ENCODE assay signal across 24 cellular contexts in genomic region chr12:50062733-50063452, GRCh38. TPM values are rescaled to one million over a fixed set of nuclear protein-coding genes. Genes with fewer than 3 reads are reported as not detected.
DNase-seq lines count a peak whose midpoint lies in the region; ATAC-seq, FAIRE-seq and TF ChIP-seq lines count a peak whose summit lies in the region.
"Had no signal": no experiment of that assay in that cellular context is flagged by ENCODE, and none has a peak within 500 bp of the region (broad histone marks: within the 10 kb centered on the region; RNA-seq: fewer than 3 reads in every experiment).

No MANE protein-coding gene starts in this region.

- ATAC-seq in HG03442 (IDR thresholded peaks at IDR 0.05; ENCODE audit: unreplicated experiment) (no peak), HG03521 (IDR thresholded peaks at IDR 0.05; ENCODE audit: unreplicated experiment) (no peak)
- ATAC-seq: HCT116 had no signal

- no peaks in the 10 kb centered on the region for H3K36me3 ChIP-seq in H1 (ENCODE audit: control insufficient read depth in 2 of 4, insufficient read depth in 4 of 4, low read length in 3 of 4)
- H3K36me3 ChIP-seq: esophagus muscularis mucosa had no signal

- TF ChIP-seq CTCF in H1 (IDR thresholded peaks at IDR 0.05; ENCODE audit: control extremely low read depth in 1 of 3, insufficient read depth in 1 of 3, low read depth in 1 of 3, low read length in 3 of 3): peak in 2 of 3 experiments; percentile 17 to 20; a peak in 2 of 4 replicates

- H2BK5ac ChIP-seq in H1 (ENCODE audit: low read depth, low read length): no peak overlapping the region

- H3K23me2 ChIP-seq in H1 (ENCODE audit: low read depth, low read length): no peaks in the 10 kb centered on the region

- no peak overlapping the region for H3K23ac ChIP-seq in H1 (ENCODE audit: insufficient read length)

- peaks cover 0 to 5% (median 0%) of the 10 kb centered on the region in 4 experiments; a peak in 1 of 7 replicates for H3K4me1 ChIP-seq in H1 (replicated peaks in 1 of 4; ENCODE audit: control insufficient read depth in 3 of 4, insufficient read depth in 4 of 4, low read length in 3 of 4)

- no peak overlapping the region for H4K91ac ChIP-seq in H1 (replicated peaks; ENCODE audit: insufficient read length, low read length)

- H2BK15ac ChIP-seq in H1 (ENCODE audit: low read length): no peak overlapping the region

- H2AK5ac ChIP-seq in H1 (ENCODE audit: low read depth, low read length): no peak overlapping the region

- no peak overlapping the region for H3K14ac ChIP-seq in H1 (ENCODE audit: insufficient read length)

- H2BK12ac ChIP-seq in H1 (ENCODE audit: low read depth, low read length): no peak overlapping the region

- H4K8ac ChIP-seq in H1 (ENCODE audit: extremely low read depth, insufficient read depth, low read length): no peak overlapping the region

- no peak for FAIRE-seq in H1 (lab: Jason Lieb, UNC)
- FAIRE-seq: GM12891 had no signal

- no peak for TF ChIP-seq RAD21 in H1 (IDR thresholded peaks at IDR 0.05 in 1 of 2, conservative IDR thresholded peaks at IDR 0.05 in 1 of 2; ENCODE audit: low read depth in 2 of 2, low read length in 2 of 2)

- H2AFZ ChIP-seq in H1 (ENCODE audit: low read length): no peak overlapping the region

- no peak for TF ChIP-seq EP300 in H1 (IDR thresholded peaks at IDR 0.05; ENCODE audit: borderline replicate concordance in 1 of 2, low read depth in 2 of 2, low read length in 2 of 2)

- no peak overlapping the region for H3K4me3 ChIP-seq in H1 (ENCODE audit: extremely low read depth in 1 of 4, insufficient read depth in 2 of 4, low read depth in 3 of 4, low read length in 4 of 4)
- H3K4me3 ChIP-seq: esophagus muscularis mucosa, smooth muscle cell, testis had no signal

- no peak overlapping the region for H2BK20ac ChIP-seq in H1 (ENCODE audit: low read length)

- no peak overlapping the region for H3K27ac ChIP-seq in H1 (ENCODE audit: low read depth, low read length)
- H3K27ac ChIP-seq: 22Rv1, esophagus muscularis mucosa, testis had no signal

- no peak overlapping the region for H3K9ac ChIP-seq in H1 (replicated peaks in 1 of 4; ENCODE audit: extremely low read depth in 1 of 4, low read depth in 3 of 4, low read length in 3 of 4)

- no peak overlapping the region for H2BK120ac ChIP-seq in H1 (replicated peaks; ENCODE audit: low read depth, low read length)

- H4K5ac ChIP-seq in H1 (ENCODE audit: insufficient read length, low read depth, low read length): no peak overlapping the region

- no peak overlapping the region for H3K56ac ChIP-seq in H1 (replicated peaks; ENCODE audit: insufficient read length, low read depth, low read length)

- peak; percentile 59 for DNase-seq in DMS 273 (lab: John Stamatoyannopoulos, UW; ENCODE audit: unreplicated experiment)
- no peak for DNase-seq in DMS 273 treated with DMSO at 0.1 percent for 48 hours (lab: John Stamatoyannopoulos, UW)
- DNase-seq in RPMI7951 (ENCODE audit: low read depth): peak; percentile 18
- no peak for DNase-seq in H1 (ENCODE audit: low read depth in 1 of 2, low spot score in 2 of 2)
- peak; percentile 28 for DNase-seq in renal cortical epithelial cell (ENCODE audit: low read depth)
- DNase-seq in T1000 (lab: John Stamatoyannopoulos, UW): no peak
- DNase-seq: activated CD4-positive, CD25-positive, alpha-beta regulatory T cell; activated CD8-positive, alpha-beta memory T cell treated with anti-CD3 and anti-CD28 coated beads for 24 hours; activated naive CD8-positive, alpha-beta T cell treated with anti-CD3 and anti-CD28 coated beads, Interleukin-2, amount 10 ng/mL, durations not matched to agents 7 days and 5 days; DMS153; effector CD4-positive, alpha-beta T cell; naive B cell; NCI-H1436 treated with DMSO at 0.1 percent for 48 hours; NCI-H510A; stimulated activated CD8-positive, alpha-beta memory T cell treated with anti-CD3 and anti-CD28 coated beads, Interleukin-4, amount 100 ng/mL, for 48 hours; testis had no signal

- no peak for TF ChIP-seq POLR2A in H1 (IDR thresholded peaks at IDR 0.05; ENCODE audit: control extremely low read depth in 1 of 2, low read depth in 2 of 2, low read length in 2 of 2)

- H3K79me1 ChIP-seq in H1 (ENCODE audit: low read depth, low read length): no peaks in the 10 kb centered on the region

- H3K79me2 ChIP-seq in H1 (ENCODE audit: control insufficient read depth in 1 of 2, insufficient read depth in 2 of 2, low read length in 2 of 2): no peaks in the 10 kb centered on the region

- CTCF ChIA-PET in H1 (lab: Charles Lee; ENCODE audit: partially characterized antibody): interaction anchor here (0.6 to 22.8 kb wide), 8 partner anchors 9 to 419 kb away, joined by 3 to 420 read pairs (median 4); partner anchors contain the start of genes AQP6 and SMARCD1

- H3K4ac ChIP-seq in H1 (replicated peaks; ENCODE audit: insufficient read length, low read depth, low read length): no peak overlapping the region

- no peak overlapping the region for H3K18ac ChIP-seq in H1 (ENCODE audit: extremely low read depth, low read length)

- WGBS in H1 (ENCODE audit: extremely low coverage in 1 of 2, insufficient coverage in 1 of 2, insufficient read length in 1 of 2, insufficient replicate concordance in 2 of 2, low coverage in 1 of 2, low lambda C conversion rate in 2 of 2, missing lambda C conversion rate in 1 of 2), 2 experiments: 83% methylated on average over 5 of the region's 5 CpGs; no CpG with 5 or more reads in 1 of the 2 experiments

- POLR2A ChIA-PET in H1 (lab: Charles Lee; ENCODE audit: partially characterized antibody): interaction anchor here (0.6 to 1.0 kb wide), 4 partner anchors 11 to 229 kb away, joined by 3 to 4 read pairs (median 3); no protein-coding TSS in a partner anchor

- H3K9me3 ChIP-seq in H1 (ENCODE audit: insufficient read depth in 2 of 2, low read depth in 1 of 2, low read length in 1 of 2): no peaks in the 10 kb centered on the region
- H3K9me3 ChIP-seq: esophagus muscularis mucosa, testis had no signal

- H3K27me3 ChIP-seq in H1 (replicated peaks in 1 of 4; ENCODE audit: control insufficient read depth in 3 of 4, extremely low read depth in 1 of 4, insufficient read depth in 3 of 4, low read length in 3 of 4): peaks cover 9 to 38% (median 21%) of the 10 kb centered on the region in 4 experiments
- H3K27me3 ChIP-seq: testis had no signal

- peaks cover 0 to 2% of the 10 kb centered on the region in 2 experiments for H4K20me1 ChIP-seq in H1 (replicated peaks in 1 of 2; ENCODE audit: control insufficient read depth in 1 of 2, insufficient read depth in 2 of 2, low read length in 2 of 2)

- H3K4me2 ChIP-seq in H1 (ENCODE audit: insufficient read depth in 1 of 2, low read depth in 2 of 2, low read length in 2 of 2): no peak overlapping the region
- H3K4me2 ChIP-seq: smooth muscle cell had no signal

RNA-seq across cellular contexts. Expression of gene ASIC1, which starts 5.5 kb away (rescaled TPM):
- 0.24 and 0.39 TPM in 2 replicates for total RNA-seq in RPMI7951 (2014; rRNA removed; shearing (Covaris generic))
- total RNA-seq in H1 (2021; fragmentation: NEBNext Ultra II Directional; extraction: Animal tissue kit (Norgen Biotek cat#: 25700)): 1.9 and 2.4 TPM in 2 replicates
- 3.3 and 4.4 TPM in 2 replicates for polyA plus RNA-seq in H1 (2011; rRNA removed)
- 3.1 TPM for polyA plus RNA-seq in H1 (2011; cell fraction: cytosol; rRNA removed)
- 7.1 TPM for polyA plus RNA-seq in H1 (2011; cell fraction: nucleus; rRNA removed)
- polyA plus RNA-seq in H1 (2012, experiment 1 of 2): 3.3 to 4.8 TPM (median 4.1 TPM) in 4 replicates
- polyA plus RNA-seq in H1 (2012, experiment 2 of 2): 2.2 TPM
- polyA plus RNA-seq in H1 (2013, experiment 1 of 2): 2.1 TPM
- 2.3 TPM for polyA plus RNA-seq in H1 (2013, experiment 2 of 2)
- 2.6 and 2.9 TPM in 2 replicates for polyA minus RNA-seq in H1 (2011; rRNA and poly(A)+ RNA removed)
- 1.0 TPM for polyA minus RNA-seq in H1 (2011; cell fraction: cytosol; rRNA and poly(A)+ RNA removed)
- 4.3 TPM for polyA minus RNA-seq in H1 (2011; cell fraction: nucleus; rRNA and poly(A)+ RNA removed)
- total RNA-seq in renal cortical epithelial cell: 0.30 TPM in 1 of 2 replicates, not detected in the other

RNA-seq across cellular contexts. Expression of gene SMARCD1, which starts 22.2 kb away (rescaled TPM):
- total RNA-seq in RPMI7951 (2014; rRNA removed; shearing (Covaris generic)): 35.9 and 41.8 TPM in 2 replicates
- 128 and 140 TPM in 2 replicates for total RNA-seq in H1 (2021; fragmentation: NEBNext Ultra II Directional; extraction: Animal tissue kit (Norgen Biotek cat#: 25700))
- 130 and 134 TPM in 2 replicates for polyA plus RNA-seq in H1 (2011; rRNA removed)
- polyA plus RNA-seq in H1 (2011; cell fraction: cytosol; rRNA removed): 108 TPM
- polyA plus RNA-seq in H1 (2011; cell fraction: nucleus; rRNA removed): 163 TPM
- polyA plus RNA-seq in H1 (2012, experiment 1 of 2): 129 to 179 TPM (median 144 TPM) in 4 replicates
- polyA plus RNA-seq in H1 (2012, experiment 2 of 2): 124 TPM
- 78.3 TPM for polyA plus RNA-seq in H1 (2013, experiment 1 of 2)
- polyA plus RNA-seq in H1 (2013, experiment 2 of 2): 77.3 TPM
- 188 TPM in 2 replicates for polyA minus RNA-seq in H1 (2011; rRNA and poly(A)+ RNA removed)
- polyA minus RNA-seq in H1 (2011; cell fraction: cytosol; rRNA and poly(A)+ RNA removed): 160 TPM
- polyA minus RNA-seq in H1 (2011; cell fraction: nucleus; rRNA and poly(A)+ RNA removed): 105 TPM
- 53.0 and 85.0 TPM in 2 replicates for total RNA-seq in renal cortical epithelial cell

RNA-seq across cellular contexts. Expression of gene RACGAP1, which starts 37.6 kb away (rescaled TPM):
- 158 and 173 TPM in 2 replicates for total RNA-seq in RPMI7951 (2014; rRNA removed; shearing (Covaris generic))
- 63.5 and 66.3 TPM in 2 replicates for total RNA-seq in H1 (2021; fragmentation: NEBNext Ultra II Directional; extraction: Animal tissue kit (Norgen Biotek cat#: 25700))
- polyA plus RNA-seq in H1 (2011; rRNA removed): 17.4 and 18.0 TPM in 2 replicates
- polyA plus RNA-seq in H1 (2011; cell fraction: cytosol; rRNA removed): 32.0 TPM
- polyA plus RNA-seq in H1 (2011; cell fraction: nucleus; rRNA removed): 19.7 TPM
- 35.6 to 54.1 TPM (median 40.0 TPM) in 4 replicates for polyA plus RNA-seq in H1 (2012, experiment 1 of 2)
- polyA plus RNA-seq in H1 (2012, experiment 2 of 2): 5.7 TPM
- 23.4 TPM for polyA plus RNA-seq in H1 (2013, experiment 1 of 2)
- polyA plus RNA-seq in H1 (2013, experiment 2 of 2): 24.2 TPM
- polyA minus RNA-seq in H1 (2011; rRNA and poly(A)+ RNA removed): 55.5 and 61.2 TPM in 2 replicates
- 37.5 TPM for polyA minus RNA-seq in H1 (2011; cell fraction: cytosol; rRNA and poly(A)+ RNA removed)
- 26.3 TPM for polyA minus RNA-seq in H1 (2011; cell fraction: nucleus; rRNA and poly(A)+ RNA removed)
- 20.7 and 48.6 TPM in 2 replicates for total RNA-seq in renal cortical epithelial cell

RNA-seq across cellular contexts. Expression of gene GPD1, which starts 40.9 kb away (rescaled TPM):
- 0.39 TPM in 1 of 2 replicates, not detected in the other for total RNA-seq in RPMI7951 (2014; rRNA removed; shearing (Covaris generic))
- 0.74 and 1.2 TPM in 2 replicates for total RNA-seq in H1 (2021; fragmentation: NEBNext Ultra II Directional; extraction: Animal tissue kit (Norgen Biotek cat#: 25700))
- polyA plus RNA-seq in H1 (2011; rRNA removed): 0.45 and 0.53 TPM in 2 replicates
- polyA plus RNA-seq in H1 (2011; cell fraction: cytosol; rRNA removed): 0.88 TPM
- 1.1 TPM for polyA plus RNA-seq in H1 (2011; cell fraction: nucleus; rRNA removed)
- polyA plus RNA-seq in H1 (2012, experiment 1 of 2): 0.65 to 1.2 TPM (median 0.89 TPM) in 4 replicates
- polyA plus RNA-seq in H1 (2012, experiment 2 of 2): 0.84 TPM
- 0.14 TPM for polyA plus RNA-seq in H1 (2013, experiment 1 of 2)
- polyA plus RNA-seq in H1 (2013, experiment 2 of 2): 0.15 TPM
- 0.71 and 3.5 TPM in 2 replicates for polyA minus RNA-seq in H1 (2011; rRNA and poly(A)+ RNA removed)
- polyA minus RNA-seq in H1 (2011; cell fraction: cytosol; rRNA and poly(A)+ RNA removed): not detected
- 1.00 TPM for polyA minus RNA-seq in H1 (2011; cell fraction: nucleus; rRNA and poly(A)+ RNA removed)
- total RNA-seq in renal cortical epithelial cell: 0.69 and 0.70 TPM in 2 replicates
- total RNA-seq: glomerular endothelial cell, smooth muscle cell had no signal

RNA-seq across cellular contexts. Expression of gene COX14, which starts 49.1 kb away (rescaled TPM):
- total RNA-seq in RPMI7951 (2014; rRNA removed; shearing (Covaris generic)): 87.1 and 93.9 TPM in 2 replicates
- 38.5 and 40.1 TPM in 2 replicates for total RNA-seq in H1 (2021; fragmentation: NEBNext Ultra II Directional; extraction: Animal tissue kit (Norgen Biotek cat#: 25700))
- polyA plus RNA-seq in H1 (2011; rRNA removed): 84.3 and 102 TPM in 2 replicates
- polyA plus RNA-seq in H1 (2011; cell fraction: cytosol; rRNA removed): 79.1 TPM
- polyA plus RNA-seq in H1 (2011; cell fraction: nucleus; rRNA removed): 51.9 TPM
- polyA plus RNA-seq in H1 (2012, experiment 1 of 2): 47.2 to 55.2 TPM (median 54.2 TPM) in 4 replicates
- 82.9 TPM for polyA plus RNA-seq in H1 (2012, experiment 2 of 2)
- 70.4 TPM for polyA plus RNA-seq in H1 (2013, experiment 1 of 2)
- polyA plus RNA-seq in H1 (2013, experiment 2 of 2): 71.0 TPM
- 22.0 and 26.2 TPM in 2 replicates for polyA minus RNA-seq in H1 (2011; rRNA and poly(A)+ RNA removed)
- 15.9 TPM for polyA minus RNA-seq in H1 (2011; cell fraction: cytosol; rRNA and poly(A)+ RNA removed)
- polyA minus RNA-seq in H1 (2011; cell fraction: nucleus; rRNA and poly(A)+ RNA removed): 20.6 TPM
- total RNA-seq in renal cortical epithelial cell: 41.5 and 73.3 TPM in 2 replicates

Comparison
In these comparisons a context has a peak if more than half of its experiments do, and no peak if none do; other contexts are left out.
1. DNase-seq: peak in DMS 273 (single experiment), RPMI7951 (single experiment) and renal cortical epithelial cell (single experiment); none in DMS 273 treated with DMSO at 0.1 percent for 48 hours (single experiment), H1 (0 of 2) and T1000 (single experiment).